20 cellular contexts compared by ENCODE assay signal in genomic region chr17:36204724-36205500, GRCh38. TPM values are rescaled to one million over a fixed set of nuclear protein-coding genes. Genes with fewer than 3 reads are reported as not detected.
DNase-seq lines count a peak whose midpoint lies in the region; ATAC-seq and TF ChIP-seq lines count a peak whose summit lies in the region.
"Had no signal": no experiment of that assay in that cellular context is flagged by ENCODE, and none has a peak within 500 bp of the region (broad histone marks: within the 10 kb centered on the region; RNA-seq: fewer than 3 reads in every experiment).

No MANE protein-coding gene starts in this region.

- H3K36me3 Mint-ChIP-seq in activated CD8-positive, alpha-beta T cell treated with anti-CD3 and anti-CD28 coated beads, Interleukin-2, amount 10 ng/mL, durations not matched to agents 7 days and 5 days (ENCODE audit: low read depth): no peaks in the 10 kb centered on the region
- H3K36me3 Mint-ChIP-seq in activated CD8-positive, alpha-beta T cell treated with anti-CD3 and anti-CD28 coated beads for 36 hours (ENCODE audit: low read depth): no peaks in the 10 kb centered on the region
- no peaks in the 10 kb centered on the region for H3K36me3 Mint-ChIP-seq in endodermal cell (ENCODE audit: low read depth)
- no peaks in the 10 kb centered on the region for H3K36me3 Mint-ChIP-seq in type B pancreatic cell

- peak; percentile 12 for DNase-seq in activated CD8-positive, alpha-beta T cell treated with anti-CD3 and anti-CD28 coated beads, Interleukin-2, amount 10 ng/mL, durations not matched to agents 7 days and 5 days
- DNase-seq in activated CD8-positive, alpha-beta T cell treated with anti-CD3 and anti-CD28 coated beads for 36 hours: no peak
- DNase-seq in MM.1S: peak; percentile 56
- peak; percentile 49 for DNase-seq in endodermal cell
- DNase-seq in type B pancreatic cell (ENCODE audit: extremely low spot score, unreplicated experiment): peak; percentile 39
- DNase-seq in D341Med (ENCODE audit: low spot score): no peak
- no peak for DNase-seq in activated gamma-delta T cell treated with Interleukin-2 at 50 U/mL for 16 hours
- DNase-seq: DMS79, H7, MG63, NCI-H1105 treated with DMSO at 0.1 percent for 48 hours, NCI-H2029 treated with DMSO at 0.1 percent for 48 hours, NCI-H345, NCI-H524, NCI-H774, Right ventricle myocardium superior had no signal

- peaks cover 20% of the 10 kb centered on the region for H3K27me3 Mint-ChIP-seq in activated CD8-positive, alpha-beta T cell treated with anti-CD3 and anti-CD28 coated beads, Interleukin-2, amount 10 ng/mL, durations not matched to agents 7 days and 5 days (ENCODE audit: low read depth)
- peaks cover 12% of the 10 kb centered on the region for H3K27me3 Mint-ChIP-seq in activated CD8-positive, alpha-beta T cell treated with anti-CD3 and anti-CD28 coated beads for 36 hours
- H3K27me3 Mint-ChIP-seq in endodermal cell (ENCODE audit: insufficient read depth) (no peaks in the 10 kb centered on the region), type B pancreatic cell (peaks cover 17% of the 10 kb centered on the region)

- POLR2A ChIA-PET in activated CD8-positive, alpha-beta T cell treated with anti-CD3 and anti-CD28 coated beads, Interleukin-2, amount 10 ng/mL, durations not matched to agents 7 days and 5 days (lab: Charles Lee): no interaction called here
- POLR2A ChIA-PET in activated CD8-positive, alpha-beta T cell treated with anti-CD3 and anti-CD28 coated beads for 36 hours (lab: Charles Lee): no interaction called here

- ATAC-seq in activated CD8-positive, alpha-beta T cell treated with anti-CD3 and anti-CD28 coated beads, Interleukin-2, amount 10 ng/mL, durations not matched to agents 7 days and 5 days: no peak
- no peak for ATAC-seq in activated CD8-positive, alpha-beta T cell treated with anti-CD3 and anti-CD28 coated beads for 36 hours

- H3K27ac Mint-ChIP-seq in activated CD8-positive, alpha-beta T cell treated with anti-CD3 and anti-CD28 coated beads, Interleukin-2, amount 10 ng/mL, durations not matched to agents 7 days and 5 days: no peak overlapping the region
- no peak overlapping the region for H3K27ac Mint-ChIP-seq in activated CD8-positive, alpha-beta T cell treated with anti-CD3 and anti-CD28 coated beads for 36 hours
- no peak overlapping the region for H3K27ac Mint-ChIP-seq in endodermal cell
- no peak overlapping the region for H3K27ac Mint-ChIP-seq in type B pancreatic cell
- H3K27ac Mint-ChIP-seq: CD14-positive monocyte had no signal

- no peaks in the 10 kb centered on the region for H3K9me2 ChIP-seq in MM.1S (replicated peaks; ENCODE audit: insufficient read depth, low read length)

- 0 out of 2 replicates have a peak overlapping the region, but pooled peaks have one; percentile 2 for H2AFZ ChIP-seq in MM.1S (ENCODE audit: low read length)

- H3K4me1 Mint-ChIP-seq in activated CD8-positive, alpha-beta T cell treated with anti-CD3 and anti-CD28 coated beads, Interleukin-2, amount 10 ng/mL, durations not matched to agents 7 days and 5 days (ENCODE audit: low read depth): peaks cover 50% of the 10 kb centered on the region
- peaks cover 45% of the 10 kb centered on the region for H3K4me1 Mint-ChIP-seq in activated CD8-positive, alpha-beta T cell treated with anti-CD3 and anti-CD28 coated beads for 36 hours (ENCODE audit: low read depth)
- H3K4me1 Mint-ChIP-seq in endodermal cell (no peaks in the 10 kb centered on the region), type B pancreatic cell (ENCODE audit: unreplicated experiment) (peaks cover 6% of the 10 kb centered on the region)

- H3K36me3 ChIP-seq in MM.1S (replicated peaks; ENCODE audit: insufficient read depth, low read length) (no peaks in the 10 kb centered on the region), endodermal cell (ENCODE audit: control insufficient read depth, insufficient read depth, low read length) (no peaks in the 10 kb centered on the region)
- H3K36me3 ChIP-seq: MG63 had no signal

- no peak overlapping the region for H3K4me3 Mint-ChIP-seq in activated CD8-positive, alpha-beta T cell treated with anti-CD3 and anti-CD28 coated beads, Interleukin-2, amount 10 ng/mL, durations not matched to agents 7 days and 5 days
- no peak overlapping the region for H3K4me3 Mint-ChIP-seq in activated CD8-positive, alpha-beta T cell treated with anti-CD3 and anti-CD28 coated beads for 36 hours
- H3K4me3 Mint-ChIP-seq in endodermal cell (no peak overlapping the region), type B pancreatic cell (no peak overlapping the region)
- H3K4me3 Mint-ChIP-seq: CD14-positive monocyte had no signal

- H3K4me3 ChIP-seq in MM.1S (ENCODE audit: low read length) (no peak overlapping the region), endodermal cell (ENCODE audit: low read length) (no peak overlapping the region)
- H3K4me3 ChIP-seq: MG63 had no signal

- H3K4me1 ChIP-seq in MM.1S (ENCODE audit: low read length) (peaks cover 80% of the 10 kb centered on the region), endodermal cell (ENCODE audit: control insufficient read depth, insufficient read depth, low read length) (no peaks in the 10 kb centered on the region)

- H3K9me3 Mint-ChIP-seq in activated CD8-positive, alpha-beta T cell treated with anti-CD3 and anti-CD28 coated beads, Interleukin-2, amount 10 ng/mL, durations not matched to agents 7 days and 5 days (ENCODE audit: insufficient read depth): no peaks in the 10 kb centered on the region
- no peaks in the 10 kb centered on the region for H3K9me3 Mint-ChIP-seq in activated CD8-positive, alpha-beta T cell treated with anti-CD3 and anti-CD28 coated beads for 36 hours
- no peaks in the 10 kb centered on the region for H3K9me3 Mint-ChIP-seq in endodermal cell
- H3K9me3 Mint-ChIP-seq in type B pancreatic cell: no peaks in the 10 kb centered on the region

- intact Hi-C loops in activated CD8-positive, alpha-beta T cell treated with anti-CD3 and anti-CD28 coated beads for 36 hours (cut with micrococcal nuclease): no loop called here

- H3K27ac ChIP-seq in MM.1S (ENCODE audit: low read length): peak overlapping the region; percentile 74
- no peak overlapping the region for H3K27ac ChIP-seq in endodermal cell (ENCODE audit: low read depth, low read length)

- peak overlapping the region; percentile 41 for H3K9ac ChIP-seq in MM.1S (ENCODE audit: low read length)
- H3K9ac ChIP-seq in endodermal cell (ENCODE audit: extremely low read depth, low read length, poor library complexity, severe bottlenecking): no peak overlapping the region

- TF ChIP-seq CTCF in activated CD8-positive, alpha-beta T cell treated with anti-CD3 and anti-CD28 coated beads for 36 hours (IDR thresholded peaks at IDR 0.05): no peak
- TF ChIP-seq CTCF in MM.1S (IDR thresholded peaks at IDR 0.05; ENCODE audit: low read length) (no peak), endodermal cell (conservative IDR thresholded peaks at IDR 0.05) (no peak), type B pancreatic cell (conservative IDR thresholded peaks at IDR 0.05) (no peak)

- H4K20me1 ChIP-seq in MM.1S (ENCODE audit: insufficient read depth, low read length): no peaks in the 10 kb centered on the region

- peaks cover 71% of the 10 kb centered on the region for H3F3A ChIP-seq in MM.1S (ENCODE audit: insufficient read depth, low read length)

- H3K27me3 ChIP-seq in MM.1S (replicated peaks; ENCODE audit: insufficient read depth, low read length) (no peaks in the 10 kb centered on the region), endodermal cell (ENCODE audit: control insufficient read depth, insufficient read depth, low read length, poor library complexity, severe bottlenecking) (no peaks in the 10 kb centered on the region)

- H3K4me2 ChIP-seq in MM.1S (ENCODE audit: low read depth, low read length): peak overlapping the region; percentile 11

- 97% methylated on average over 6 of the region's 7 CpGs for WGBS in endodermal cell (ENCODE audit: insufficient coverage in 1 of 2, insufficient read length in 1 of 2), 2 experiments

- no peaks in the 10 kb centered on the region for H3K79me2 ChIP-seq in MM.1S (ENCODE audit: low read length)

- CTCF ChIA-PET in activated CD8-positive, alpha-beta T cell treated with anti-CD3 and anti-CD28 coated beads, Interleukin-2, amount 10 ng/mL, durations not matched to agents 7 days and 5 days (lab: Charles Lee): no interaction called here
- CTCF ChIA-PET in activated CD8-positive, alpha-beta T cell treated with anti-CD3 and anti-CD28 coated beads for 36 hours (lab: Charles Lee): no interaction called here

- H3K9me3 ChIP-seq in MM.1S (replicated peaks; ENCODE audit: insufficient read depth, low read length): no peaks in the 10 kb centered on the region
- H3K9me3 ChIP-seq in endodermal cell (ENCODE audit: control insufficient read depth, low read length): no peaks in the 10 kb centered on the region
- H3K9me3 ChIP-seq: MG63 had no signal

RNA-seq across cellular contexts. Expression of gene CCL4L2, which starts 6.0 kb away (rescaled TPM):
- total RNA-seq in activated CD8-positive, alpha-beta T cell treated with anti-CD3 and anti-CD28 coated beads, Interleukin-2, amount 10 ng/mL, durations not matched to agents 7 days and 5 days: 1 to 10 TPM; 1.2 to 1.5 TPM
- 100 to 1,000 TPM in 1 of 2 experiments, 10 to 100 TPM in 1; 95.1 to 102 TPM for total RNA-seq in activated CD8-positive, alpha-beta T cell treated with anti-CD3 and anti-CD28 coated beads for 36 hours
- not detected for total RNA-seq in endodermal cell
- polyA plus RNA-seq in endodermal cell (2013, experiment 1 of 2): not detected
- not detected for polyA plus RNA-seq in endodermal cell (2013, experiment 2 of 2)
- total RNA-seq in type B pancreatic cell (ENCODE audit: low replicate concordance): 0.45 TPM in 1 of 2 replicates, not detected in the other
- total RNA-seq: H7, LHCN-M2, Right ventricle myocardium superior, RPMI7951, SK-MEL-5 had no signal

RNA-seq across cellular contexts. Expression of gene CCL3L1, which starts 8.4 kb away (rescaled TPM):
- under 1 TPM; 0.16 to 0.84 TPM for total RNA-seq in activated CD8-positive, alpha-beta T cell treated with anti-CD3 and anti-CD28 coated beads, Interleukin-2, amount 10 ng/mL, durations not matched to agents 7 days and 5 days
- total RNA-seq in activated CD8-positive, alpha-beta T cell treated with anti-CD3 and anti-CD28 coated beads for 36 hours: 10 to 100 TPM; 33.8 to 35.1 TPM
- 1 to 10 TPM in 1 of 2 donors, under 1 TPM in 1; 0.35 to 2.0 TPM for total RNA-seq in endodermal cell
- polyA plus RNA-seq in endodermal cell (2013, experiment 1 of 2): not detected
- polyA plus RNA-seq in endodermal cell (2013, experiment 2 of 2): not detected
- 0.41 TPM in 1 of 2 replicates, not detected in the other for total RNA-seq in type B pancreatic cell (ENCODE audit: low replicate concordance)
- total RNA-seq: H7, LHCN-M2, Right ventricle myocardium superior, SK-MEL-5 had no signal

RNA-seq across cellular contexts. Expression of gene TBC1D3B, which starts 28.5 kb away (rescaled TPM):
- 1 to 10 TPM; 6.7 to 8.1 TPM for total RNA-seq in activated CD8-positive, alpha-beta T cell treated with anti-CD3 and anti-CD28 coated beads, Interleukin-2, amount 10 ng/mL, durations not matched to agents 7 days and 5 days
- 1 to 10 TPM; 6.6 to 9.0 TPM for total RNA-seq in activated CD8-positive, alpha-beta T cell treated with anti-CD3 and anti-CD28 coated beads for 36 hours
- 10 to 100 TPM; 13.1 to 18.4 TPM for total RNA-seq in endodermal cell
- polyA plus RNA-seq in endodermal cell (2013, experiment 1 of 2): 2.9 TPM
- polyA plus RNA-seq in endodermal cell (2013, experiment 2 of 2): 4.7 TPM
- 14.5 and 18.0 TPM in 2 replicates for total RNA-seq in type B pancreatic cell (ENCODE audit: low replicate concordance)
- total RNA-seq: H7, RPMI7951 had no signal
- polyA plus RNA-seq: CD14-positive monocyte had no signal

RNA-seq across cellular contexts. Expression of gene TBC1D3I, which starts 59.5 kb away (rescaled TPM):
- under 1 TPM; 0.31 to 0.58 TPM for total RNA-seq in activated CD8-positive, alpha-beta T cell treated with anti-CD3 and anti-CD28 coated beads, Interleukin-2, amount 10 ng/mL, durations not matched to agents 7 days and 5 days
- under 1 TPM; 0.38 to 0.45 TPM for total RNA-seq in activated CD8-positive, alpha-beta T cell treated with anti-CD3 and anti-CD28 coated beads for 36 hours
- total RNA-seq in endodermal cell (under 1 TPM in 1 of 2 donors, not detected in 1; 0.75 TPM), type B pancreatic cell (ENCODE audit: low replicate concordance) (0.24 TPM in 2 replicates)
- polyA plus RNA-seq in endodermal cell (2013, experiment 1 of 2): 0.25 TPM
- polyA plus RNA-seq in endodermal cell (2013, experiment 2 of 2): 0.54 TPM
- total RNA-seq: H7, RPMI7951, SK-MEL-5 had no signal
- polyA plus RNA-seq: CD14-positive monocyte had no signal

Comparison
In these comparisons a context has a peak if more than half of its experiments do, and no peak if none do; other contexts are left out.
1. DNase-seq: peak in activated CD8-positive, alpha-beta T cell treated with anti-CD3 and anti-CD28 coated beads, Interleukin-2, amount 10 ng/mL, durations not matched to agents 7 days and 5 days (single experiment), MM.1S (single experiment), endodermal cell (single experiment) and type B pancreatic cell (single experiment); none in activated CD8-positive, alpha-beta T cell treated with anti-CD3 and anti-CD28 coated beads for 36 hours (single experiment), D341Med (single experiment) and activated gamma-delta T cell treated with Interleukin-2 at 50 U/mL for 16 hours (single experiment).
2. RNA of gene CCL4L2, which starts 6.0 kb away (total RNA-seq): 95.1 to 102 TPM in activated CD8-positive, alpha-beta T cell treated with anti-CD3 and anti-CD28 coated beads for 36 hours; 1.2 to 1.5 TPM in activated CD8-positive, alpha-beta T cell treated with anti-CD3 and anti-CD28 coated beads, Interleukin-2, amount 10 ng/mL, durations not matched to agents 7 days and 5 days, 0.45 TPM in type B pancreatic cell and not detected in endodermal cell; every median in the first group is over 10 times any median in the second.
3. RNA of gene CCL3L1, which starts 8.4 kb away (total RNA-seq): 33.8 to 35.1 TPM in activated CD8-positive, alpha-beta T cell treated with anti-CD3 and anti-CD28 coated beads for 36 hours; 0.35 to 2.0 TPM in endodermal cell, 0.16 to 0.84 TPM in activated CD8-positive, alpha-beta T cell treated with anti-CD3 and anti-CD28 coated beads, Interleukin-2, amount 10 ng/mL, durations not matched to agents 7 days and 5 days and 0.41 TPM in type B pancreatic cell; every median in the first group is over 10 times any median in the second.